In the genomic region with DNA sequence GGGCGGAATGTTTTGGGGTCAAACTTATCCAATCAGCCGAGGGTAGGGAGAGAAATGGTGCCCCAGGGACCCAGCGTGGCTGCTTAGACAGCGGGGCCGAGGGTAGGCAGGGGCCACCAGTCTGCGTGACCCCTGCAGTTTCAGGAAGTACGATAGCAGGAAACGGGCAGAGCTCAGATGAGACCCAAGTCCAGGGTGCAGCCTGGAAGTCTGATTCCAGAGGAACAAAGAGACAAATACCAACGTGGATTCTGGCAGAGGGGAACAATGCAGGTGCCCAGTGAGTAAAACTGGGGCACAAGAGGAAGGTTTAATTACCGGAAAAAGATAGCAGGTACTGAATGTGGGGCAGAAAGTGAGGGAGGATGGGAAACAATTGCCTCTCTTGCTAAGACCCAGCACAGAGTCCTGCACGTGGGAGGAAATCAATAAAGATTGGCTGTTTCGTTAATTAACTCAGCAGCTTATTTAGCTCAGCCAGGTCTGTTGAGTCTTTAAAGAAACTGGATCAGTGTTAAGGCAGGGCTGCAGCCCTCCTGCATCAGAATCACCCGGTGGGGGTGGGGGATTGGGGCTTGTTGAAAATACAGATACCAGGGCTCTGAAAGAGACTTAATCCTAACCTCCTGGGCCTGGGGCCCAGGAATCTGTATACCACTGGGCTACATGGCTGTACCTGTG, we compare ENCODE assay signal across 8 cellular contexts. TPM values are rescaled to one million over a fixed set of nuclear protein-coding genes. Genes with fewer than 3 reads are reported as not detected.
DNase-seq lines count a peak whose midpoint lies in the region; ATAC-seq, FAIRE-seq and TF ChIP-seq lines count a peak whose summit lies in the region.

No MANE protein-coding gene starts in this region.

- H3K4me3 Mint-ChIP-seq in osteocyte (ENCODE audit: unreplicated experiment), result peak overlapping the region; percentile 45

- no peaks in the 10 kb centered on the region for H3K36me3 Mint-ChIP-seq in osteocyte (ENCODE audit: unreplicated experiment)

- peak; percentile 60 for ATAC-seq in HG03521 (IDR thresholded peaks at IDR 0.05; ENCODE audit: unreplicated experiment)
- ATAC-seq in GM19397 (IDR thresholded peaks at IDR 0.05; ENCODE audit: unreplicated experiment), result no peak
- ATAC-seq in GM19455 (IDR thresholded peaks at IDR 0.05; ENCODE audit: unreplicated experiment), result no peak

- peaks cover 6% of the 10 kb centered on the region for H3K4me1 Mint-ChIP-seq in osteocyte (ENCODE audit: unreplicated experiment)

- TF ChIP-seq CTCF in choroid plexus epithelial cell (conservative IDR thresholded peaks at IDR 0.05; ENCODE audit: low read depth, low read length) (no peak), osteocyte (IDR thresholded peaks at IDR 0.05) (no peak)

- no peak overlapping the region for H3K27ac Mint-ChIP-seq in osteocyte (ENCODE audit: unreplicated experiment)

- FAIRE-seq in GM18507 (lab: Jason Lieb, UNC), result peak; percentile 69

- peak overlapping the region; percentile 56 for H3K4me3 ChIP-seq in choroid plexus epithelial cell (ENCODE audit: low read depth, low read length)

- H3K9me3 Mint-ChIP-seq in osteocyte (ENCODE audit: unreplicated experiment), result no peaks in the 10 kb centered on the region

- DNase-seq in GM18507 (ENCODE audit: extremely low spot score, insufficient read length, low read depth) (peak; percentile 23), choroid plexus epithelial cell (ENCODE audit: low read depth) (no peak), osteocyte (ENCODE audit: extremely low spot score, unreplicated experiment) (no peak), NCI-H1417 (lab: John Stamatoyannopoulos, UW) (no peak), occipital lobe (lab: John Stamatoyannopoulos, UW) (no peak)

- H3K27me3 Mint-ChIP-seq in osteocyte (ENCODE audit: unreplicated experiment), result peaks cover 7% of the 10 kb centered on the region

RNA-seq across cellular contexts. Expression of gene NFE2L3, which starts 50.4 kb away (rescaled TPM):
- total RNA-seq in osteocyte, result 0.55 and 0.78 TPM in 2 replicates
- 19.2 TPM for total RNA-seq in occipital lobe

Comparison
In these comparisons a context has a peak if more than half of its experiments do, and no peak if none do; other contexts are left out.
1. RNA of gene NFE2L3, which starts 50.4 kb away (total RNA-seq): 19.2 TPM in occipital lobe (single experiment); 0.55 to 0.78 TPM in osteocyte; every median in the first group is over 10 times any median in the second.